1 cellular context compared by ENCODE assay signal in genomic region chr22:49195636-49196035, GRCh38.
TF ChIP-seq lines count a peak whose summit lies in the region.

No MANE protein-coding gene starts in this region.

TF ChIP-seq in H1, 55 proteins besides CTCF, POLR2A, EP300 and RAD21 (continued from another document):
- TF ChIP-seq KDM1A (IDR thresholded peaks at IDR 0.05; ENCODE audit: borderline replicate concordance, low read length) (no peak), FOSL1 (IDR thresholded peaks at IDR 0.05; ENCODE audit: insufficient read depth, low read depth, low read length) (no peak), NRF1 (IDR thresholded peaks at IDR 0.05; ENCODE audit: low read depth, low read length) (no peak)
